14 cellular contexts compared by ENCODE assay signal in genomic region chr2:119011910-119012209, GRCh38.
DNase-seq lines count a peak whose midpoint lies in the region; ATAC-seq and TF ChIP-seq lines count a peak whose summit lies in the region.
"Had no signal": no experiment of that assay in that cellular context is flagged by ENCODE, and none has a peak within 500 bp of the region (broad histone marks: within the 10 kb centered on the region; RNA-seq: fewer than 3 reads in every experiment).

No MANE protein-coding gene starts in this region.

- H3K4me1 ChIP-seq in GM23338 (ENCODE audit: insufficient read depth) (no peaks in the 10 kb centered on the region), Panc1 (ENCODE audit: control insufficient read depth, insufficient read depth, low read length) (no peaks in the 10 kb centered on the region), iPS-15b (ENCODE audit: control insufficient read depth, insufficient read depth, low read length) (no peaks in the 10 kb centered on the region), testis (no peaks in the 10 kb centered on the region)
- H3K4me1 ChIP-seq: uterus had no signal

- no peaks in the 10 kb centered on the region for H3K9me2 ChIP-seq in GM23338 (ENCODE audit: insufficient read depth)

- no peaks in the 10 kb centered on the region for H3F3A ChIP-seq in GM23338 (replicated peaks; ENCODE audit: low read depth)

- CTCF ChIA-PET in Panc1 (lab: Charles Lee): interaction anchor here (0.6 to 0.7 kb wide), 9 partner anchors 11 to 358 kb away, joined by 3 to 11 read pairs (median 7); no protein-coding TSS in a partner anchor
- CTCF ChIA-PET in activated CD8-positive, alpha-beta T cell treated with anti-CD3 and anti-CD28 coated beads, Interleukin-2, amount 10 ng/mL, durations not matched to agents 7 days and 5 days (lab: Charles Lee): no interaction called here

- 56 to 60% methylated on average over 5 of the region's 5 CpGs for WGBS in testis, 2 donors

- H3K4me1 Mint-ChIP-seq in GM23338: peaks cover 14% of the 10 kb centered on the region
- H3K4me1 Mint-ChIP-seq in activated CD8-positive, alpha-beta T cell treated with anti-CD3 and anti-CD28 coated beads, Interleukin-2, amount 10 ng/mL, durations not matched to agents 7 days and 5 days (ENCODE audit: low read depth): peaks cover 2% of the 10 kb centered on the region
- H3K4me1 Mint-ChIP-seq: CD8-positive, alpha-beta memory T cell; immature natural killer cell had no signal

- TF ChIP-seq POLR2A in testis (IDR thresholded peaks at IDR 0.05): no peak

- DNase-seq in GM23338 (ENCODE audit: low spot score) (no peak), Panc1 (ENCODE audit: low read depth, low spot score) (no peak), testis (no peak)
- DNase-seq in activated CD8-positive, alpha-beta T cell treated with anti-CD3 and anti-CD28 coated beads, Interleukin-2, amount 10 ng/mL, durations not matched to agents 7 days and 5 days: no peak
- DNase-seq: activated naive CD4-positive, alpha-beta T cell treated with Interleukin-2 at 50 U/mL for 16 hours; amniotic stem cell; CD8-positive, alpha-beta memory T cell; immature natural killer cell; natural killer cell; uterus had no signal

- no peaks in the 10 kb centered on the region for H3K36me3 ChIP-seq in GM23338 (ENCODE audit: insufficient read depth)
- H3K36me3 ChIP-seq in Panc1 (ENCODE audit: control insufficient read depth, insufficient read depth, low read length): no peaks in the 10 kb centered on the region
- H3K36me3 ChIP-seq in iPS-15b (ENCODE audit: control insufficient read depth, insufficient read depth, low read length): no peaks in the 10 kb centered on the region
- H3K36me3 ChIP-seq in testis (ENCODE audit: low read depth, missing control alignments): no peaks in the 10 kb centered on the region
- H3K36me3 ChIP-seq: uterus had no signal

- H3K27me3 ChIP-seq in GM23338 (ENCODE audit: insufficient read depth) (no peaks in the 10 kb centered on the region), Panc1 (ENCODE audit: control insufficient read depth, insufficient read depth, low read length) (peaks cover 29% of the 10 kb centered on the region), iPS-15b (ENCODE audit: control insufficient read depth, insufficient read depth, low read length) (peaks cover 22% of the 10 kb centered on the region), testis (no peaks in the 10 kb centered on the region)
- H3K27me3 ChIP-seq: uterus had no signal

- H2AFZ ChIP-seq in GM23338: peak overlapping the region; percentile 87; the same call in 1 of the 2 replicates

- H3K4me3 ChIP-seq in GM23338 (peak overlapping the region; percentile 51), Panc1 (ENCODE audit: low read depth in 2 of 2, low read length in 2 of 2) (peak overlapping the region; percentile 13 to 33; a peak in 3 of 4 replicates), iPS-15b (ENCODE audit: low read depth, low read length) (peak overlapping the region; percentile 24), testis (peak overlapping the region; percentile 7 to 21)
- H3K4me3 ChIP-seq: uterus had no signal

- peak overlapping the region; percentile 82 for H3K4me2 ChIP-seq in GM23338

- peaks cover 3% of the 10 kb centered on the region; the same call in 1 of the 3 replicates for H3K9me3 Mint-ChIP-seq in GM23338
- H3K9me3 Mint-ChIP-seq in activated CD8-positive, alpha-beta T cell treated with anti-CD3 and anti-CD28 coated beads, Interleukin-2, amount 10 ng/mL, durations not matched to agents 7 days and 5 days (ENCODE audit: insufficient read depth): no peaks in the 10 kb centered on the region
- H3K9me3 Mint-ChIP-seq: immature natural killer cell; natural killer cell; T-helper 2 cell treated with Interferon-gamma antibody and Interleukin-4, amounts not matched to agents 5 μg/mL and 100 μg/mL, for 36 hours had no signal

- H3K4me3 Mint-ChIP-seq in GM23338: peak overlapping the region; percentile 60
- H3K4me3 Mint-ChIP-seq in activated CD8-positive, alpha-beta T cell treated with anti-CD3 and anti-CD28 coated beads, Interleukin-2, amount 10 ng/mL, durations not matched to agents 7 days and 5 days: no peak overlapping the region
- H3K4me3 Mint-ChIP-seq: CD8-positive, alpha-beta memory T cell; immature natural killer cell; natural killer cell; T-helper 2 cell treated with Interferon-gamma antibody and Interleukin-4, amounts not matched to agents 5 μg/mL and 100 μg/mL, for 36 hours had no signal

- no peak overlapping the region for H3K27ac Mint-ChIP-seq in GM23338
- no peak overlapping the region for H3K27ac Mint-ChIP-seq in activated CD8-positive, alpha-beta T cell treated with anti-CD3 and anti-CD28 coated beads, Interleukin-2, amount 10 ng/mL, durations not matched to agents 7 days and 5 days
- H3K27ac Mint-ChIP-seq: CD8-positive, alpha-beta memory T cell; immature natural killer cell; natural killer cell; T-helper 2 cell treated with Interferon-gamma antibody and Interleukin-4, amounts not matched to agents 5 μg/mL and 100 μg/mL, for 36 hours had no signal

- POLR2A ChIA-PET in Panc1 (lab: Charles Lee): no interaction called here
- POLR2A ChIA-PET in activated CD8-positive, alpha-beta T cell treated with anti-CD3 and anti-CD28 coated beads, Interleukin-2, amount 10 ng/mL, durations not matched to agents 7 days and 5 days (lab: Charles Lee): no interaction called here

- peaks cover 9% of the 10 kb centered on the region for H3K27me3 Mint-ChIP-seq in GM23338 (ENCODE audit: insufficient read depth, low read depth, poor library complexity)
- H3K27me3 Mint-ChIP-seq in activated CD8-positive, alpha-beta T cell treated with anti-CD3 and anti-CD28 coated beads, Interleukin-2, amount 10 ng/mL, durations not matched to agents 7 days and 5 days (ENCODE audit: low read depth): peaks cover 24% of the 10 kb centered on the region

- H3K9me3 ChIP-seq in Panc1 (ENCODE audit: control insufficient read depth, insufficient read depth, low read depth, low read length): no peaks in the 10 kb centered on the region
- no peaks in the 10 kb centered on the region for H3K9me3 ChIP-seq in iPS-15b (ENCODE audit: control insufficient read depth, insufficient read depth, low read length)
- H3K9me3 ChIP-seq in testis: no peaks in the 10 kb centered on the region
- H3K9me3 ChIP-seq: uterus had no signal

- no peaks in the 10 kb centered on the region for H3K36me3 Mint-ChIP-seq in GM23338 (ENCODE audit: low read depth)
- no peaks in the 10 kb centered on the region for H3K36me3 Mint-ChIP-seq in activated CD8-positive, alpha-beta T cell treated with anti-CD3 and anti-CD28 coated beads, Interleukin-2, amount 10 ng/mL, durations not matched to agents 7 days and 5 days (ENCODE audit: low read depth)
- H3K36me3 Mint-ChIP-seq: CD8-positive, alpha-beta memory T cell; natural killer cell had no signal

- H3K9ac ChIP-seq in iPS-15b (ENCODE audit: low read depth, low read length): no peak overlapping the region

- in situ Hi-C loops in Panc1 (cut with HindIII; ENCODE audit: low pct_unique_long_range_greater_than_20kb, low sequenced_read_pairs): no loop called here

- BruUV-seq in Panc1 (replicated peaks; lab: Mats Ljungman, UMichigan): no TSS peak

- H3K79me2 ChIP-seq in GM23338 (replicated peaks; ENCODE audit: insufficient read depth): no peaks in the 10 kb centered on the region

- TF ChIP-seq CTCF in GM23338 (conservative IDR thresholded peaks at IDR 0.05; ENCODE audit: low read depth in 2 of 2): no peak
- TF ChIP-seq CTCF in Panc1 (IDR thresholded peaks at IDR 0.05): no peak
- TF ChIP-seq CTCF in testis (IDR thresholded peaks at IDR 0.05): no peak

- H4K20me1 ChIP-seq in GM23338 (replicated peaks; ENCODE audit: insufficient read depth): no peaks in the 10 kb centered on the region

- ATAC-seq in GM23338: no peak
- no peak for ATAC-seq in Panc1
- no peak for ATAC-seq in GM19328 (IDR thresholded peaks at IDR 0.05; ENCODE audit: unreplicated experiment)
- no peak for ATAC-seq in activated CD8-positive, alpha-beta T cell treated with anti-CD3 and anti-CD28 coated beads, Interleukin-2, amount 10 ng/mL, durations not matched to agents 7 days and 5 days
- ATAC-seq in GM18867 (IDR thresholded peaks at IDR 0.05; ENCODE audit: unreplicated experiment): no peak

- intact Hi-C loops in Panc1 (cut with micrococcal nuclease; ENCODE audit: unreplicated experiment): loop anchor here (1.0 to 5.0 kb wide), 2 partner anchors 160 to 279 kb away; no protein-coding TSS in a partner anchor
- intact Hi-C loops in testis (cut with DNase I; ENCODE audit: low total_unique reads): no loop called here

- H3K27ac ChIP-seq in GM23338 (ENCODE audit: low read depth): no peak overlapping the region
- H3K27ac ChIP-seq in Panc1 (ENCODE audit: low read length): no peak overlapping the region
- no peak overlapping the region for H3K27ac ChIP-seq in testis
- H3K27ac ChIP-seq: uterus had no signal

TF ChIP-seq in GM23338, 12 proteins besides CTCF, POLR2A, EP300 and RAD21 (continues in another document):
- TF ChIP-seq POLR2AphosphoS5 (IDR thresholded peaks at IDR 0.05; ENCODE audit: low read depth) (no peak), ETS1 (IDR thresholded peaks at IDR 0.05) (no peak), EZH2 (IDR thresholded peaks at IDR 0.05; ENCODE audit: low read depth, unreplicated experiment) (no peak)
